ENCODE assay signal across 12 cellular contexts in the genomic region with DNA sequence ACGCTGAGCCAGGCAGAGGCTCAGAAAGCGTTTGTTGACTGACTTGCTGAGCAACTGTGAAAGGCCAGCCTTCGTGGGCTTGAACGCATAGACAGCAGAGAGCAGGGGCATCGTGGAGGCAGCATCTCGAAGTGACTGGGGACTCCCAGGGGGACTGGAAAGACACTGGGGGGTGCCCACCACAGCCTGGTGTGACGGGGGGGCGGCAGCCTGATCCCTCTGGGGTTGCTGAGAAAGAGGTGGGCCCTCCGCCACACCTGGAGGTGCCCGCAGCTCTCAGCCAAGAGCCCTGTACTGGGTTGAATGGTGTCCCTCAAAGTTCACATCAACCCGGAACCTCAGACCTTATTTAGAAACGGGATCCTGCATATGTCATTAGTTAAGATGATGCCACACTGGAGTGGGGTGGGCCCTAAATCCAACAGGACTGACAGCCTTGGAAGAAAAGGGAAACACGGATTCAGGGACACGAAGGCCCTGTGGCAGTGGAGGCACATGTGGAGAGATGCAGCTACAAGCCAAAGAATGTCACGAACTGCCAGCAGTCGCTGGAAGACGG.
DNase-seq lines count a peak whose midpoint lies in the region; ATAC-seq and TF ChIP-seq lines count a peak whose summit lies in the region.
"Had no signal": no experiment of that assay in that cellular context is flagged by ENCODE, and none has a peak within 500 bp of the region (broad histone marks: within the 10 kb centered on the region; RNA-seq: fewer than 3 reads in every experiment).

No MANE protein-coding gene starts in this region.

- TF ChIP-seq CTCF in heart right ventricle (IDR thresholded peaks at IDR 0.05) (no peak), esophagus muscularis mucosa (IDR thresholded peaks at IDR 0.05) (no peak), osteocyte (IDR thresholded peaks at IDR 0.05) (no peak)

- DNase-seq in heart right ventricle (no peak), Right ventricle myocardium inferior (ENCODE audit: missing footprints) (no peak), esophagus muscularis mucosa (ENCODE audit: extremely low spot score) (no peak), osteocyte (ENCODE audit: extremely low spot score, unreplicated experiment) (no peak)
- no peak for DNase-seq in activated T-cell treated with anti-CD3 and anti-CD28 coated beads, Interleukin-2, amount 50 U/mL, for 24 hours
- no peak for DNase-seq in stimulated activated CD8-positive, alpha-beta memory T cell treated with anti-CD3 and anti-CD28 coated beads, Interleukin-4, amount 100 ng/mL, for 48 hours
- DNase-seq in stimulated activated CD4-positive, alpha-beta T cell treated with anti-CD3 and anti-CD28 coated beads, Interleukin-15, amount 100 ng/mL, for 24 hours = no peak
- DNase-seq: activated CD4-positive, alpha-beta T cell treated with anti-CD3 and anti-CD28 coated beads for 4 hours; DMS53 had no signal

- ATAC-seq in heart right ventricle (no peak), Right ventricle myocardium inferior (no peak)
- ATAC-seq: activated naive CD4-positive, alpha-beta T cell treated with anti-CD3 and anti-CD28 coated beads, Interleukin-2, amount 50 U/mL, for 72 hours had no signal

- H3K36me3 ChIP-seq in heart right ventricle (peaks cover 0 to 83% (median 49%) of the 10 kb centered on the region in 9 donors), esophagus muscularis mucosa (peaks cover 21 to 71% (median 68%) of the 10 kb centered on the region in 4 donors), urinary bladder (ENCODE audit: insufficient read depth) (no peaks in the 10 kb centered on the region)

- TF ChIP-seq POLR2A in esophagus muscularis mucosa (IDR thresholded peaks at IDR 0.05; ENCODE audit: low read depth) = no peak

- H3K4me1 ChIP-seq in heart right ventricle (peaks cover 37 to 63% (median 47%) of the 10 kb centered on the region in 9 donors), esophagus muscularis mucosa (peaks cover 49 to 70% (median 60%) of the 10 kb centered on the region in 4 donors), urinary bladder (ENCODE audit: insufficient read depth) (no peaks in the 10 kb centered on the region)

- TF ChIP-seq EP300 in esophagus muscularis mucosa (IDR thresholded peaks at IDR 0.05) = no peak

- WGBS in heart right ventricle, 2 donors = 58 to 66% methylated on average over 17 of the region's 17 CpGs
- 43% methylated on average over 15 of the region's 17 CpGs for WGBS in esophagus muscularis mucosa
- 63% methylated on average over 17 of the region's 17 CpGs for WGBS in urinary bladder

- H3K9me3 Mint-ChIP-seq in osteocyte (ENCODE audit: unreplicated experiment) = no peaks in the 10 kb centered on the region
- no peaks in the 10 kb centered on the region for H3K9me3 Mint-ChIP-seq in activated T-cell treated with anti-CD3 and anti-CD28 coated beads, Interleukin-2, amount 50 U/mL, for 24 hours
- H3K9me3 Mint-ChIP-seq: activated naive CD4-positive, alpha-beta T cell treated with anti-CD3 and anti-CD28 coated beads, Interleukin-2, amount 50 U/mL, for 72 hours had no signal

- H3K27ac Mint-ChIP-seq in osteocyte (ENCODE audit: unreplicated experiment) = peak overlapping the region; percentile 90
- no peak overlapping the region for H3K27ac Mint-ChIP-seq in activated T-cell treated with anti-CD3 and anti-CD28 coated beads, Interleukin-2, amount 50 U/mL, for 24 hours

- no peaks in the 10 kb centered on the region for H3K27me3 Mint-ChIP-seq in osteocyte (ENCODE audit: unreplicated experiment)
- H3K27me3 Mint-ChIP-seq in activated T-cell treated with anti-CD3 and anti-CD28 coated beads, Interleukin-2, amount 50 U/mL, for 24 hours = no peaks in the 10 kb centered on the region

- H3K9me3 ChIP-seq in heart right ventricle (no peaks in the 10 kb centered on the region), esophagus muscularis mucosa (no peaks in the 10 kb centered on the region)

- H3K27me3 ChIP-seq in heart right ventricle (no peaks in the 10 kb centered on the region), esophagus muscularis mucosa (no peaks in the 10 kb centered on the region)

- H3K27ac ChIP-seq in heart right ventricle = peak overlapping the region; percentile 82 to 99 (median 87)
- H3K27ac ChIP-seq in esophagus muscularis mucosa (replicated peaks in 1 of 4) = peak overlapping the region; percentile 92 to 97 (median 95)
- peak overlapping the region; percentile 62 for H3K27ac ChIP-seq in urinary bladder (ENCODE audit: low read depth)
- H3K27ac ChIP-seq: SK-N-MC had no signal

- no peak overlapping the region for H3K4me3 Mint-ChIP-seq in osteocyte (ENCODE audit: unreplicated experiment)
- no peak overlapping the region for H3K4me3 Mint-ChIP-seq in activated T-cell treated with anti-CD3 and anti-CD28 coated beads, Interleukin-2, amount 50 U/mL, for 24 hours

- H3K4me3 ChIP-seq in heart right ventricle = no peak overlapping the region
- no peak overlapping the region for H3K4me3 ChIP-seq in esophagus muscularis mucosa
- no peak overlapping the region for H3K4me3 ChIP-seq in urinary bladder (ENCODE audit: low read depth, low read length)
- H3K4me3 ChIP-seq: SK-N-MC had no signal

- peaks cover 40% of the 10 kb centered on the region for H3K36me3 Mint-ChIP-seq in osteocyte (ENCODE audit: unreplicated experiment)
- H3K36me3 Mint-ChIP-seq in activated T-cell treated with anti-CD3 and anti-CD28 coated beads, Interleukin-2, amount 50 U/mL, for 24 hours (ENCODE audit: low read depth) = peaks cover 80% of the 10 kb centered on the region
- H3K36me3 Mint-ChIP-seq: activated naive CD4-positive, alpha-beta T cell treated with anti-CD3 and anti-CD28 coated beads, Interleukin-2, amount 50 U/mL, for 72 hours had no signal

- peaks cover 48% of the 10 kb centered on the region for H3K4me1 Mint-ChIP-seq in osteocyte (ENCODE audit: unreplicated experiment)
- H3K4me1 Mint-ChIP-seq in activated T-cell treated with anti-CD3 and anti-CD28 coated beads, Interleukin-2, amount 50 U/mL, for 24 hours (ENCODE audit: low read depth) = no peaks in the 10 kb centered on the region

- intact Hi-C loops in heart right ventricle (cut with DNase I) = loop anchor here in 2 of 10 donors (10.0 kb wide), 1 partner anchor 185 kb away; the partner anchor contains the start of gene NCOR2 (in 2 of the 2)
- intact Hi-C loops in Right ventricle myocardium inferior (cut with DNase I) = no loop called here
- intact Hi-C loops in esophagus muscularis mucosa (cut with DNase I) = no loop called here
